ENCODE assay signal across 20 cellular contexts in genomic region chr18:47986724-47987455, GRCh38. TPM values are rescaled to one million over a fixed set of nuclear protein-coding genes. Genes with fewer than 3 reads are reported as not detected.
DNase-seq lines count a peak whose midpoint lies in the region; ATAC-seq, FAIRE-seq and TF ChIP-seq lines count a peak whose summit lies in the region.
"Had no signal": no experiment of that assay in that cellular context is flagged by ENCODE, and none has a peak within 500 bp of the region (broad histone marks: within the 10 kb centered on the region; RNA-seq: fewer than 3 reads in every experiment).

No MANE protein-coding gene starts in this region.

- H3K27ac ChIP-seq in BLaER1 treated with 17β-estradiol and CSF1 and Interleukin-3, amounts not matched to agents 10 nM and 100 nM = peak overlapping the region in 9 of 11 experiments; percentile 43 to 73 (median 67); a peak in 18 of 22 replicates
- no peak overlapping the region for H3K27ac ChIP-seq in GM12878 (ENCODE audit: control insufficient read depth, insufficient read depth)
- H3K27ac ChIP-seq in ovary = no peak overlapping the region
- H3K27ac ChIP-seq in left lung = no peak overlapping the region
- H3K27ac ChIP-seq in mesenchymal stem cell (ENCODE audit: low read length, poor library complexity, severe bottlenecking) = no peak overlapping the region
- H3K27ac ChIP-seq: brain microvascular endothelial cell, heart left ventricle had no signal

- H4K91ac ChIP-seq in mesenchymal stem cell (ENCODE audit: low read length) = no peak overlapping the region

- no peak overlapping the region for H2BK120ac ChIP-seq in mesenchymal stem cell (ENCODE audit: low read depth, low read length)

- CTCF ChIA-PET in GM12878 (lab: Yijun Ruan, JAX) = interaction anchor here (2.6 kb wide), 1 partner anchor 10 kb away, joined by 10 read pairs; no protein-coding TSS in a partner anchor

- H2BK15ac ChIP-seq in mesenchymal stem cell (ENCODE audit: low read depth, poor library complexity, severe bottlenecking) = no peak overlapping the region

- H3K36me3 ChIP-seq in BLaER1 treated with 17β-estradiol and CSF1 and Interleukin-3, amounts not matched to agents 10 nM and 100 nM = no peaks in the 10 kb centered on the region
- no peaks in the 10 kb centered on the region for H3K36me3 ChIP-seq in GM12878 (ENCODE audit: control insufficient read depth in 2 of 2, insufficient read depth in 2 of 2, low read length in 1 of 2)
- H3K36me3 ChIP-seq in ovary = no peaks in the 10 kb centered on the region
- no peaks in the 10 kb centered on the region for H3K36me3 ChIP-seq in left lung
- H3K36me3 ChIP-seq in mesenchymal stem cell (ENCODE audit: control insufficient read depth in 1 of 2, insufficient read depth in 2 of 2, low read depth in 1 of 2, low read length in 2 of 2) = no peaks in the 10 kb centered on the region
- H3K36me3 ChIP-seq: brain microvascular endothelial cell, heart left ventricle had no signal

- peaks cover 43 to 92% (median 78%) of the 10 kb centered on the region in 10 experiments for H3K4me1 ChIP-seq in BLaER1 treated with 17β-estradiol and CSF1 and Interleukin-3, amounts not matched to agents 10 nM and 100 nM
- no peaks in the 10 kb centered on the region for H3K4me1 ChIP-seq in GM12878 (ENCODE audit: control insufficient read depth, insufficient read depth, low read length)
- H3K4me1 ChIP-seq in ovary (ENCODE audit: insufficient read depth) = no peaks in the 10 kb centered on the region
- peaks cover 0 to 5% of the 10 kb centered on the region in 2 donors for H3K4me1 ChIP-seq in left lung
- peaks cover 2% of the 10 kb centered on the region for H3K4me1 ChIP-seq in mesenchymal stem cell (ENCODE audit: control insufficient read depth, insufficient read depth, low read depth, low read length)
- H3K4me1 ChIP-seq: heart left ventricle had no signal

- no peaks in the 10 kb centered on the region for H3K79me2 ChIP-seq in GM12878 (ENCODE audit: control insufficient read depth, insufficient read depth, low read length)

- no peak overlapping the region for H3K23ac ChIP-seq in mesenchymal stem cell (ENCODE audit: low read length in 2 of 2)

- H3K4me2 ChIP-seq in BLaER1 treated with 17β-estradiol and CSF1 and Interleukin-3, amounts not matched to agents 10 nM and 100 nM = peak overlapping the region; percentile 16 to 78 (median 72)
- no peak overlapping the region for H3K4me2 ChIP-seq in GM12878 (ENCODE audit: control insufficient read depth, insufficient read depth)
- H3K4me2 ChIP-seq in mesenchymal stem cell (ENCODE audit: low read length, poor library complexity, severe bottlenecking) = no peak overlapping the region

- TF ChIP-seq POLR2A in GM12878 (IDR thresholded peaks at IDR 0.05; ENCODE audit: low read depth, low read length) (no peak), ovary (IDR thresholded peaks at IDR 0.05) (no peak)

- H3K9ac ChIP-seq in BLaER1 treated with 17β-estradiol and CSF1 and Interleukin-3, amounts not matched to agents 10 nM and 100 nM = peak overlapping the region in 6 of 11 experiments; percentile 8 to 52 (median 24); a peak in 9 of 22 replicates
- H3K9ac ChIP-seq in GM12878 (ENCODE audit: control insufficient read depth, insufficient read depth, low read length) (no peak overlapping the region), mesenchymal stem cell (ENCODE audit: low read length) (no peak overlapping the region)

- RAD21 ChIA-PET in GM12878 (lab: Charles Lee; ENCODE audit: unreplicated experiment) = interaction anchor here (0.6 kb wide), 1 partner anchor 169 kb away, joined by 3 read pairs; no protein-coding TSS in a partner anchor

- 10% methylated on average over 5 of the region's 5 CpGs for WGBS in GM12878 (ENCODE audit: insufficient coverage, insufficient replicate concordance, low lambda C conversion rate, missing lambda C conversion rate)
- 72 to 80% (median 72%) methylated on average over 5 of the region's 5 CpGs for WGBS in ovary, 3 donors
- 83% methylated on average over 2 of the region's 5 CpGs for WGBS in mesenchymal stem cell

- no peak overlapping the region for H4K8ac ChIP-seq in mesenchymal stem cell (ENCODE audit: low read length)

- BruUV-seq in GM12878 (replicated peaks; lab: Mats Ljungman, UMichigan) = no TSS peak

- TF ChIP-seq EP300 in GM12878 (IDR thresholded peaks at IDR 0.05; ENCODE audit: borderline replicate concordance in 1 of 2, control insufficient read depth in 1 of 2, low read depth in 2 of 2, low read length in 2 of 2) = no peak
- TF ChIP-seq EP300 in ovary (IDR thresholded peaks at IDR 0.05) = no peak

- no peak overlapping the region for H3K4ac ChIP-seq in mesenchymal stem cell (ENCODE audit: low read depth in 1 of 2, low read length in 2 of 2)

- DNase-seq in ELR (ENCODE audit: low read depth) (peak; percentile 20), NCI-H446 (lab: John Stamatoyannopoulos, UW) (peak; percentile 20 to 32), GM12878 (ENCODE audit: low read depth, low spot score) (no peak), ovary (no peak), left lung (no peak), mesenchymal stem cell (no peak)
- DNase-seq: brain microvascular endothelial cell; DND-41; heart left ventricle; NCI-H1105; NCI-H510A treated with DMSO at 0.1 percent for 48 hours; stimulated activated CD4-positive, alpha-beta T cell treated with anti-CD3 and anti-CD28 coated beads, Interleukin-2, amount 100 ng/mL, for 48 hours; stimulated activated CD8-positive, alpha-beta memory T cell treated with anti-CD3 and anti-CD28 coated beads, Interleukin-4, amount 100 ng/mL, for 48 hours; SW 1271 had no signal

- H3K9me3 ChIP-seq in BLaER1 treated with 17β-estradiol and CSF1 and Interleukin-3, amounts not matched to agents 10 nM and 100 nM (replicated peaks in 1 of 11) = no peaks in the 10 kb centered on the region
- no peaks in the 10 kb centered on the region for H3K9me3 ChIP-seq in GM12878 (replicated peaks; ENCODE audit: control insufficient read depth, insufficient read depth, low read length)
- H3K9me3 ChIP-seq in ovary = no peaks in the 10 kb centered on the region
- H3K9me3 ChIP-seq in left lung = no peaks in the 10 kb centered on the region
- no peaks in the 10 kb centered on the region for H3K9me3 ChIP-seq in mesenchymal stem cell (ENCODE audit: control insufficient read depth, low read length)
- H3K9me3 ChIP-seq: heart left ventricle had no signal

- no peaks in the 10 kb centered on the region for H3K27me3 ChIP-seq in BLaER1 treated with 17β-estradiol and CSF1 and Interleukin-3, amounts not matched to agents 10 nM and 100 nM
- H3K27me3 ChIP-seq in GM12878 (replicated peaks in 1 of 2; ENCODE audit: control insufficient read depth in 2 of 2, insufficient read depth in 2 of 2, low read length in 1 of 2) = peaks cover 0 to 4% of the 10 kb centered on the region in 2 experiments; a peak in 2 of 4 replicates
- H3K27me3 ChIP-seq in ovary = no peaks in the 10 kb centered on the region
- peaks cover 0 to 3% of the 10 kb centered on the region in 2 donors for H3K27me3 ChIP-seq in left lung
- peaks cover 0 to 30% of the 10 kb centered on the region in 2 experiments for H3K27me3 ChIP-seq in mesenchymal stem cell (ENCODE audit: control insufficient read depth in 1 of 2, insufficient read depth in 1 of 2, low read length in 2 of 2)
- H3K27me3 ChIP-seq: brain microvascular endothelial cell, heart left ventricle had no signal

- no peak for TF ChIP-seq CTCF in GM12878 (IDR thresholded peaks at IDR 0.05 in 2 of 3, conservative IDR thresholded peaks at IDR 0.05 in 1 of 3; ENCODE audit: control insufficient read depth in 2 of 3, extremely low read depth in 1 of 3, insufficient read depth in 1 of 3, low read depth in 3 of 3, low read length in 3 of 3)
- no peak for TF ChIP-seq CTCF in ovary (IDR thresholded peaks at IDR 0.05)
- no peak for TF ChIP-seq CTCF in left lung (IDR thresholded peaks at IDR 0.05)

- SMC1A ChIA-PET in GM12878 (lab: Charles Lee; ENCODE audit: uncharacterized antibody, unreplicated experiment) = interaction anchor here (0.5 to 1.2 kb wide), 2 partner anchors 215 to 1384 kb away, joined by 3 to 6 read pairs; no protein-coding TSS in a partner anchor

- H3K79me1 ChIP-seq in mesenchymal stem cell (replicated peaks; ENCODE audit: low read length, poor library complexity, severe bottlenecking) = no peaks in the 10 kb centered on the region

- peak; percentile 50 for ATAC-seq in GM12878
- no peak for ATAC-seq in left lung
- ATAC-seq in GM18520 (IDR thresholded peaks at IDR 0.05; ENCODE audit: unreplicated experiment) = no peak
- ATAC-seq: activated CD4-positive, CD25-positive, alpha-beta regulatory T cell treated with anti-CD3 and anti-CD28 coated beads, Interleukin-2, amount 50 U/mL, for 24 hours; sciatic nerve had no signal

- no peak overlapping the region for H2AK5ac ChIP-seq in mesenchymal stem cell (ENCODE audit: low read length, severe bottlenecking)

- POLR2A ChIA-PET in GM12878 (lab: Charles Lee) = no interaction called here

- H4K20me1 ChIP-seq in BLaER1 treated with 17β-estradiol and CSF1 and Interleukin-3, amounts not matched to agents 10 nM and 100 nM = no peaks in the 10 kb centered on the region
- H4K20me1 ChIP-seq in GM12878 (ENCODE audit: control insufficient read depth, insufficient read depth) = no peaks in the 10 kb centered on the region

- TF ChIP-seq RAD21 in GM12878 (IDR thresholded peaks at IDR 0.05; ENCODE audit: insufficient read depth, low read depth, low read length) = no peak

- H2BK5ac ChIP-seq in mesenchymal stem cell (ENCODE audit: low read depth, low read length, poor library complexity, severe bottlenecking) = no peak overlapping the region

- no peak overlapping the region for H3K14ac ChIP-seq in mesenchymal stem cell (ENCODE audit: low read length in 2 of 2)

- intact Hi-C loops in GM12878 (cut with micrococcal nuclease; ENCODE audit: unreplicated experiment) = no loop called here
- intact Hi-C loops in ovary (cut with DNase I) = no loop called here
- intact Hi-C loops in left lung (cut with DNase I) = no loop called here

- FAIRE-seq in GM12878 (lab: Jason Lieb, UNC) = no peak
- FAIRE-seq: H54, islet of Langerhans had no signal

- H3K4me3 ChIP-seq in BLaER1 treated with 17β-estradiol and CSF1 and Interleukin-3, amounts not matched to agents 10 nM and 100 nM = no peak overlapping the region
- H3K4me3 ChIP-seq in GM12878 (no peak overlapping the region), ovary (no peak overlapping the region), left lung (no peak overlapping the region), mesenchymal stem cell (ENCODE audit: insufficient read depth in 1 of 2, low read depth in 1 of 2, low read length in 2 of 2) (no peak overlapping the region)
- H3K4me3 ChIP-seq: heart left ventricle had no signal

- in situ Hi-C loops in GM12878 (cut with MboI) = no loop called here

- no peak overlapping the region for H2BK12ac ChIP-seq in mesenchymal stem cell (ENCODE audit: low read length in 2 of 2)

- H3K18ac ChIP-seq in mesenchymal stem cell (ENCODE audit: low read depth in 1 of 2, low read length in 2 of 2) = no peak overlapping the region

- H2AFZ ChIP-seq in GM12878 (ENCODE audit: control insufficient read depth, low read depth, low read length) = no peak overlapping the region
- no peak overlapping the region for H2AFZ ChIP-seq in mesenchymal stem cell (ENCODE audit: low read depth, low read length)

RNA-seq across cellular contexts. Expression of gene SMAD2, which starts 56.4 kb away (rescaled TPM):
- total RNA-seq in GM12878 (2013; cell fraction: nucleolus; rRNA removed) = 145 and 153 TPM in 2 replicates
- total RNA-seq in GM12878 (2014; rRNA removed) = 46.4 and 60.1 TPM in 2 replicates
- 85.8 and 92.3 TPM in 2 replicates for total RNA-seq in GM12878 (2014; rRNA removed; fragmentation: Illumina TruSeq; extraction: Trizol)
- 99.2 and 103 TPM in 2 replicates for total RNA-seq in GM12878 (2021)
- 59.8 TPM for polyA plus RNA-seq in GM12878 (2011; ENCODE audit: low read depth)
- 111 and 133 TPM in 2 replicates for polyA plus RNA-seq in GM12878 (2011; rRNA removed)
- polyA plus RNA-seq in GM12878 (2011; cell fraction: cytosol; rRNA removed) = 61.8 and 102 TPM in 2 replicates
- 44.1 and 47.5 TPM in 2 replicates for polyA plus RNA-seq in GM12878 (2011; cell fraction: nucleus; rRNA removed)
- polyA plus RNA-seq in GM12878 (2012) = 69.3 and 85.8 TPM in 2 replicates
- polyA plus RNA-seq in GM12878 (2014; fragmentation: Illumina TruSeq; extraction: Trizol) = 93.1 and 106 TPM in 2 replicates
- polyA plus RNA-seq in GM12878 (2014; fragmentation: Nextera tagmentation; extraction: Ambion mirVana) = 10 to 100 TPM; 28.8 to 29.5 TPM
- polyA plus RNA-seq in GM12878 (2014; rRNA removed) = 42.8 and 51.2 TPM in 2 replicates
- 10 to 100 TPM; 63.1 to 68.4 TPM for polyA plus RNA-seq in GM12878 (2016; fragmentation: Nextera tagmentation; extraction: Ambion mirVana)
- polyA minus RNA-seq in GM12878 (2011; rRNA and poly(A)+ RNA removed) = 108 and 197 TPM in 2 replicates
- polyA minus RNA-seq in GM12878 (2011; cell fraction: cytosol; rRNA and poly(A)+ RNA removed) = 49.2 and 60.1 TPM in 2 replicates
- 28.9 and 48.3 TPM in 2 replicates for polyA minus RNA-seq in GM12878 (2011; cell fraction: nucleus; rRNA and poly(A)+ RNA removed)
- 100 to 1,000 TPM in 5 of 7 donors, 10 to 100 TPM in 2; 27.9 to 160 (median 132) TPM for total RNA-seq in ovary
- polyA plus RNA-seq in ovary = 100 to 1,000 TPM in 1 of 2 donors, 10 to 100 TPM in 1; 48.2 to 109 TPM
- 100 to 1,000 TPM; 131 to 143 TPM for total RNA-seq in left lung
- 62.4 TPM for polyA plus RNA-seq in mesenchymal stem cell (2013, experiment 1 of 2)
- polyA plus RNA-seq in mesenchymal stem cell (2013, experiment 2 of 2) = 63.0 TPM

Comparison
In these comparisons a context has a peak if more than half of its experiments do, and no peak if none do; other contexts are left out.
1. H3K27ac ChIP-seq: peak in BLaER1 treated with 17β-estradiol and CSF1 and Interleukin-3, amounts not matched to agents 10 nM and 100 nM (9 of 11); none in GM12878 (single experiment), ovary (0 of 2), left lung (0 of 2) and mesenchymal stem cell (single experiment).
2. H3K4me2 ChIP-seq: peak in BLaER1 treated with 17β-estradiol and CSF1 and Interleukin-3, amounts not matched to agents 10 nM and 100 nM (11 of 11); none in GM12878 (single experiment) and mesenchymal stem cell (single experiment).
3. H3K9ac ChIP-seq: peak in BLaER1 treated with 17β-estradiol and CSF1 and Interleukin-3, amounts not matched to agents 10 nM and 100 nM (6 of 11); none in GM12878 (single experiment) and mesenchymal stem cell (single experiment).
4. DNase-seq: peak in ELR (single experiment) and NCI-H446 (2 of 2); none in GM12878 (single experiment), ovary (0 of 5), left lung (0 of 2) and mesenchymal stem cell (single experiment).